In the genomic region with DNA sequence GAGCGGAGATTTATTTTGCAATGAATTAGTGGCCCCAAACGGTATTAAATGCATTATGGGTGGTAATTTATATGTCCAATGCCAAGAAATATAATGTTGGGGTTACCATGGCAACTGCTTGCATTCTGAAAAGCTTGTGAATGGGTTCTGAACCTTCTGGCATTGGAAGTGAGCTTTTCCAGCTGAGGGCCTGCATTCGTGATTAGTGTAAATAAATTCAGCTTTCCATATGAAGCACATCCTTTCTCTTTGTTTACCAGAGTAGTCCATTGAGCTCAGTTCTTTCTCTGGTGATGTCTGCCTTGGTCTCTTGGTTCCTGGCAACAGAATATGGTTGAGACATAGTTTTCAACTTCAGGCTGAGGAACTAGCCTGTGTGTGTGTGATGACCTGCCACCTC, we compare ENCODE assay signal across 19 cellular contexts. TPM values are rescaled to one million over a fixed set of nuclear protein-coding genes. Genes with fewer than 3 reads are reported as not detected.
A peak's percentile ranks its signal among the peaks of the same experiment; 100 is the strongest.
DNase-seq lines count a peak whose midpoint lies in the region; ATAC-seq, FAIRE-seq and TF ChIP-seq lines count a peak whose summit lies in the region.
"Had no signal": no experiment of that assay in that cellular context is flagged by ENCODE, and none has a peak within 500 bp of the region (broad histone marks: within the 10 kb centered on the region; RNA-seq: fewer than 3 reads in every experiment).

No MANE protein-coding gene starts in this region.

- FAIRE-seq in K562 (lab: Jason Lieb, UNC): no peak

- no peak overlapping the region for H2AFZ ChIP-seq in K562 (ENCODE audit: low read depth, low read length)

- TF ChIP-seq POLR2A in K562 (conservative IDR thresholded peaks at IDR 0.05): no peak

- H3K27ac ChIP-seq in CD8-positive, alpha-beta T cell (ENCODE audit: low read depth, low read length): no peak overlapping the region
- no peak overlapping the region for H3K27ac ChIP-seq in K562 (ENCODE audit: extremely low read depth, low read depth, low read length)
- H3K27ac ChIP-seq: BLaER1, heart right ventricle, RWPE1, vagina had no signal

- peak overlapping the region; percentile 37 for H3K27ac Mint-ChIP-seq in CD8-positive, alpha-beta T cell
- H3K27ac Mint-ChIP-seq: stimulated activated naive CD8-positive, alpha-beta T cell treated with anti-CD3 and anti-CD28 coated beads, Interleukin-15, Interleukin-2, amounts not matched to agents 100 ng/mL and 50 ng/mL, for 24 hours had no signal

- no TSS peak for BruUV-seq in K562 (replicated peaks; lab: Mats Ljungman, UMichigan)

- no peaks in the 10 kb centered on the region for H3K9me3 Mint-ChIP-seq in CD8-positive, alpha-beta T cell
- H3K9me3 Mint-ChIP-seq: activated naive CD8-positive, alpha-beta T cell treated with anti-CD3 and anti-CD28 coated beads for 36 hours; central memory CD8-positive, alpha-beta T cell; stimulated activated naive CD8-positive, alpha-beta T cell treated with anti-CD3 and anti-CD28 coated beads, Interleukin-15, Interleukin-2, amounts not matched to agents 100 ng/mL and 50 ng/mL, for 24 hours had no signal

- no peaks in the 10 kb centered on the region for H3K4me1 ChIP-seq in CD8-positive, alpha-beta T cell (ENCODE audit: insufficient read depth, low read length)
- peaks cover 7 to 23% of the 10 kb centered on the region in 2 experiments; a peak in 3 of 5 replicates for H3K4me1 ChIP-seq in K562 (replicated peaks in 1 of 2; ENCODE audit: control insufficient read depth in 2 of 2, insufficient read depth in 2 of 2, low read length in 2 of 2)

- DNase-seq in CD8-positive, alpha-beta T cell: no peak
- peak; percentile 52 for DNase-seq in NCI-H1092 (lab: John Stamatoyannopoulos, UW)
- no peak for DNase-seq in K562 (ENCODE audit: extremely low read depth in 1 of 4, low spot score in 3 of 4)
- peak; percentile 79 for DNase-seq in left kidney (ENCODE audit: low read depth, low spot score)
- DNase-seq in NK-92 treated with Interleukin-12 subunit alpha and Interleukin-12 subunit beta, amount 100 ng/mL, for 24 hours (lab: John Stamatoyannopoulos, UW): no peak
- DNase-seq in AML-193 (lab: John Stamatoyannopoulos, UW): no peak
- DNase-seq: activated CD8-positive, alpha-beta memory T cell treated with anti-CD3 and anti-CD28 coated beads, Interleukin-2, amount 50 U/mL, for 48 hours; activated naive CD8-positive, alpha-beta T cell treated with anti-CD3 and anti-CD28 coated beads for 36 hours; heart right ventricle; kidney glomerular epithelial cell; NCI-H1048; T-helper 1 cell had no signal

- H3K36me3 ChIP-seq in CD8-positive, alpha-beta T cell (ENCODE audit: insufficient read depth, low read length): peaks cover 3% of the 10 kb centered on the region
- H3K36me3 ChIP-seq in K562 (ENCODE audit: control insufficient read depth, insufficient read depth, low read length): peaks cover 18% of the 10 kb centered on the region; the same call in 2 of the 3 replicates
- H3K36me3 ChIP-seq: vagina had no signal

- peaks cover 51% of the 10 kb centered on the region for H3K4me1 Mint-ChIP-seq in CD8-positive, alpha-beta T cell (ENCODE audit: low read depth)

- H3K9me3 ChIP-seq in CD8-positive, alpha-beta T cell (ENCODE audit: low read length): no peaks in the 10 kb centered on the region
- no peaks in the 10 kb centered on the region for H3K9me3 ChIP-seq in K562 (replicated peaks; ENCODE audit: control insufficient read depth, insufficient read depth, low read depth, low read length)
- H3K9me3 ChIP-seq: BLaER1, heart right ventricle, vagina had no signal

- no peak overlapping the region for H3K4me3 Mint-ChIP-seq in CD8-positive, alpha-beta T cell
- H3K4me3 Mint-ChIP-seq: activated naive CD8-positive, alpha-beta T cell treated with anti-CD3 and anti-CD28 coated beads for 36 hours; central memory CD8-positive, alpha-beta T cell; stimulated activated naive CD8-positive, alpha-beta T cell treated with anti-CD3 and anti-CD28 coated beads, Interleukin-15, Interleukin-2, amounts not matched to agents 100 ng/mL and 50 ng/mL, for 24 hours had no signal

- H3K27me3 ChIP-seq in CD8-positive, alpha-beta T cell (ENCODE audit: insufficient read depth, low read length): no peaks in the 10 kb centered on the region
- no peaks in the 10 kb centered on the region for H3K27me3 ChIP-seq in K562 (ENCODE audit: control insufficient read depth in 2 of 2, insufficient read depth in 2 of 2, low read length in 2 of 2)
- H3K27me3 ChIP-seq: BLaER1, heart right ventricle, vagina had no signal

- H3K27me3 Mint-ChIP-seq in CD8-positive, alpha-beta T cell (ENCODE audit: low read depth): no peaks in the 10 kb centered on the region
- H3K27me3 Mint-ChIP-seq: activated naive CD8-positive, alpha-beta T cell treated with anti-CD3 and anti-CD28 coated beads for 36 hours; central memory CD8-positive, alpha-beta T cell; stimulated activated naive CD8-positive, alpha-beta T cell treated with anti-CD3 and anti-CD28 coated beads, Interleukin-15, Interleukin-2, amounts not matched to agents 100 ng/mL and 50 ng/mL, for 24 hours had no signal

- no peak for ATAC-seq in CD8-positive, alpha-beta T cell
- no peak for ATAC-seq in K562
- ATAC-seq in HG02938 (IDR thresholded peaks at IDR 0.05; ENCODE audit: unreplicated experiment): no peak
- ATAC-seq: heart right ventricle had no signal

- H3K4me2 ChIP-seq in K562 (ENCODE audit: insufficient read depth, low read length): no peak overlapping the region
- H3K4me2 ChIP-seq: BLaER1, smooth muscle cell had no signal

- POLR2A ChIA-PET in CD8-positive, alpha-beta T cell (lab: Charles Lee): no interaction called here
- POLR2A ChIA-PET in K562 (lab: Yijun Ruan, JAX): interaction anchor here (1.0 to 2.0 kb wide), 3 partner anchors 9 to 43 kb away, joined by 4 to 5 read pairs (median 4); no protein-coding TSS in a partner anchor

- no peak overlapping the region for H3K9ac ChIP-seq in K562 (ENCODE audit: insufficient read depth in 1 of 2, low read depth in 2 of 2, low read length in 2 of 2)
- H3K9ac ChIP-seq: BLaER1 had no signal

- TF ChIP-seq CTCF in CD8-positive, alpha-beta T cell (IDR thresholded peaks at IDR 0.05): no peak
- no peak for TF ChIP-seq CTCF in K562 (IDR thresholded peaks at IDR 0.05 in 2 of 3, conservative IDR thresholded peaks at IDR 0.05 in 1 of 3; ENCODE audit: insufficient read depth in 2 of 3, low read depth in 1 of 3, low read length in 3 of 3)

- WGBS in K562 (ENCODE audit: insufficient coverage, low coverage, missing lambda C conversion rate): 53% methylated on average over 3 of the region's 3 CpGs

- peaks cover 51% of the 10 kb centered on the region for H3K36me3 Mint-ChIP-seq in CD8-positive, alpha-beta T cell

- no peaks in the 10 kb centered on the region for H3K9me1 ChIP-seq in K562 (ENCODE audit: control insufficient read depth, insufficient read depth, low read length)

- no peak for TF ChIP-seq EP300 in K562 (IDR thresholded peaks at IDR 0.05; ENCODE audit: low read length)

- in situ Hi-C loops in K562 (cut with MboI): no loop called here

- H4K20me1 ChIP-seq in K562 (replicated peaks; ENCODE audit: control insufficient read depth, insufficient read depth, low read length): no peaks in the 10 kb centered on the region

- no peak for TF ChIP-seq RAD21 in K562 (CRISPR knock-in tag; conservative IDR thresholded peaks at IDR 0.05 in 1 of 2, IDR thresholded peaks at IDR 0.05 in 1 of 2)

- H3K4me3 ChIP-seq in CD8-positive, alpha-beta T cell (ENCODE audit: low read depth, low read length): no peak overlapping the region
- no peak overlapping the region for H3K4me3 ChIP-seq in K562
- H3K4me3 ChIP-seq: BLaER1, heart right ventricle, smooth muscle cell, vagina had no signal

- CTCF ChIA-PET in CD8-positive, alpha-beta T cell (lab: Charles Lee): interaction anchor here (0.6 to 1.1 kb wide), 2 partner anchors 16 to 276 kb away, joined by 3 read pairs; no protein-coding TSS in a partner anchor
- CTCF ChIA-PET in K562 (lab: Yijun Ruan, JAX; ENCODE audit: low intra/inter-chr PET ratio): no interaction called here

- intact Hi-C loops in CD8-positive, alpha-beta T cell (cut with DNase I, micrococcal nuclease): no loop called here
- intact Hi-C loops in K562 (cut with micrococcal nuclease): no loop called here

- peaks cover 39% of the 10 kb centered on the region for H3K79me2 ChIP-seq in K562 (ENCODE audit: control insufficient read depth, insufficient read depth, low read length)

TF ChIP-seq in K562, 482 proteins besides CTCF, POLR2A, EP300 and RAD21 (continues in another document):
- TF ChIP-seq, protein P1, sequence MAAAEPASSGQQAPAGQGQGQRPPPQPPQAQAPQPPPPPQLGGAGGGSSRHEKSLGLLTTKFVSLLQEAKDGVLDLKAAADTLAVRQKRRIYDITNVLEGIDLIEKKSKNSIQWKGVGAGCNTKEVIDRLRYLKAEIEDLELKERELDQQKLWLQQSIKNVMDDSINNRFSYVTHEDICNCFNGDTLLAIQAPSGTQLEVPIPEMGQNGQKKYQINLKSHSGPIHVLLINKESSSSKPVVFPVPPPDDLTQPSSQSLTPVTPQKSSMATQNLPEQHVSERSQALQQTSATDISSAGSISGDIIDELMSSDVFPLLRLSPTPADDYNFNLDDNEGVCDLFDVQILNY (CRISPR knock-in tag; IDR thresholded peaks at IDR 0.05): no peak

RNA-seq across cellular contexts. Expression of a gene that starts 51.9 kb away (rescaled TPM):
- 10 to 100 TPM; 40.4 to 43.2 TPM for total RNA-seq in CD8-positive, alpha-beta T cell
- 42.1 and 44.1 TPM in 2 replicates for total RNA-seq in K562 (2011; cell fraction: chromatin; rRNA removed; ENCODE audit: low replicate concordance)
- 22.5 and 22.8 TPM in 2 replicates for total RNA-seq in K562 (2011; cell fraction: nucleolus; rRNA removed)
- 25.0 and 25.2 TPM in 2 replicates for total RNA-seq in K562 (2011; cell fraction: nucleoplasm; rRNA removed)
- total RNA-seq in K562 (2014; rRNA removed) (8.1 and 11.4 TPM in 2 replicates), K562 (2014; rRNA removed; fragmentation: Illumina TruSeq; extraction: Trizol) (9.1 and 9.9 TPM in 2 replicates), K562 (2015; rRNA removed; fragmentation: Illumina TruSeq; extraction: Trizol) (7.4 and 9.9 TPM in 2 replicates), K562 (2021) (20.7 and 21.3 TPM in 2 replicates)
- polyA plus RNA-seq in K562 (2011; rRNA removed) (13.6 and 15.3 TPM in 2 replicates), K562 (2014; fragmentation: Illumina TruSeq; extraction: Trizol) (10.7 and 11.5 TPM in 2 replicates), K562 (2014; fragmentation: Nextera tagmentation; extraction: Ambion mirVana) (under 1 TPM; 0.52 to 0.57 TPM), K562 (2014; rRNA removed) (12.1 and 15.3 TPM in 2 replicates)
- 9.6 and 13.1 TPM in 2 replicates for polyA plus RNA-seq in K562 (2011; cell fraction: cytosol; rRNA removed)
- 14.3 and 18.4 TPM in 2 replicates for polyA plus RNA-seq in K562 (2011; cell fraction: nucleus; rRNA removed)
- polyA plus RNA-seq in K562 (2012): 7.7 and 9.8 TPM in 2 replicates
- 40.9 and 41.5 TPM in 2 replicates for polyA minus RNA-seq in K562 (2011; rRNA and poly(A)+ RNA removed)
- polyA minus RNA-seq in K562 (2011; cell fraction: cytosol; rRNA and poly(A)+ RNA removed): 12.6 and 14.8 TPM in 2 replicates
- polyA minus RNA-seq in K562 (2011; cell fraction: nucleus; rRNA and poly(A)+ RNA removed): 6.6 and 12.8 TPM in 2 replicates

Comparison
In these comparisons a context has a peak if more than half of its experiments do, and no peak if none do; other contexts are left out.
1. DNase-seq: peak in NCI-H1092 (single experiment) and left kidney (single experiment); none in CD8-positive, alpha-beta T cell (0 of 7), K562 (0 of 4), NK-92 treated with Interleukin-12 subunit alpha and Interleukin-12 subunit beta, amount 100 ng/mL, for 24 hours (single experiment) and AML-193 (0 of 2).